In genomic region chr20:43187476-43188233, GRCh38 we compare ENCODE assay signal across 8 cellular contexts. TPM values are rescaled to one million over a fixed set of nuclear protein-coding genes. Genes with fewer than 3 reads are reported as not detected.
A peak's percentile ranks its signal among the peaks of the same experiment; 100 is the strongest.
DNase-seq lines count a peak whose midpoint lies in the region; ATAC-seq and TF ChIP-seq lines count a peak whose summit lies in the region.

No MANE protein-coding gene starts in this region.

- TF ChIP-seq CTCF in parathyroid adenoma (IDR thresholded peaks at IDR 0.05) = peak; percentile 97

- intact Hi-C loops in head of caudate nucleus (cut with DNase I) = loop anchor here (10.0 kb wide), 1 partner anchor 993 kb away; no protein-coding TSS in a partner anchor

- H3K9me3 Mint-ChIP-seq in activated naive CD8-positive, alpha-beta T cell treated with anti-CD3 and anti-CD28 coated beads for 36 hours = no peaks in the 10 kb centered on the region
- no peaks in the 10 kb centered on the region for H3K9me3 Mint-ChIP-seq in stimulated activated memory B cell treated with anti-CD40 and anti-IgM and Interleukin-4, amounts not matched to agents 10 μg/mL and 1 μg/mL and 100 μg/mL, for 72 hours

- no peak for ATAC-seq in HG03097 (IDR thresholded peaks at IDR 0.05; ENCODE audit: low FRiP score, unreplicated experiment)
- no peak for ATAC-seq in stimulated activated memory B cell treated with anti-CD40 and anti-IgM and Interleukin-4, amounts not matched to agents 10 μg/mL and 1 μg/mL and 100 μg/mL, for 72 hours

- peaks cover 29% of the 10 kb centered on the region for H3K79me2 ChIP-seq in parathyroid adenoma

- H3K4me2 ChIP-seq in parathyroid adenoma (ENCODE audit: low read length) = no peak overlapping the region

- no peak overlapping the region for H3K4me3 ChIP-seq in SJSA1
- H3K4me3 ChIP-seq in parathyroid adenoma (ENCODE audit: low read depth, low read length) = no peak overlapping the region

- H3K9ac ChIP-seq in ES-I3 (ENCODE audit: low read depth, low read length) = peak overlapping the region; percentile 7; the same call in 1 of the 2 replicates
- no peak overlapping the region for H3K9ac ChIP-seq in parathyroid adenoma

- H3K36me3 Mint-ChIP-seq in activated naive CD8-positive, alpha-beta T cell treated with anti-CD3 and anti-CD28 coated beads for 36 hours = no peaks in the 10 kb centered on the region
- no peaks in the 10 kb centered on the region for H3K36me3 Mint-ChIP-seq in stimulated activated memory B cell treated with anti-CD40 and anti-IgM and Interleukin-4, amounts not matched to agents 10 μg/mL and 1 μg/mL and 100 μg/mL, for 72 hours

- H3K4me1 ChIP-seq in ES-I3 (ENCODE audit: insufficient read depth, low read length) (0 out of 2 replicates have a peak, but pooled peaks cover 4% of the 10 kb centered on the region), SJSA1 (replicated peaks) (no peaks in the 10 kb centered on the region), parathyroid adenoma (peaks cover 5% of the 10 kb centered on the region)

- H3K4me3 Mint-ChIP-seq in activated naive CD8-positive, alpha-beta T cell treated with anti-CD3 and anti-CD28 coated beads for 36 hours = no peak overlapping the region
- H3K4me3 Mint-ChIP-seq in stimulated activated memory B cell treated with anti-CD40 and anti-IgM and Interleukin-4, amounts not matched to agents 10 μg/mL and 1 μg/mL and 100 μg/mL, for 72 hours = no peak overlapping the region

- H3K27ac ChIP-seq in SJSA1 = no peak overlapping the region
- peak overlapping the region; percentile 57 for H3K27ac ChIP-seq in parathyroid adenoma

- DNase-seq in KG1 (lab: John Stamatoyannopoulos, UW) (peak; percentile 27), SJSA1 (ENCODE audit: low read depth in 1 of 2, low spot score in 2 of 2) (peak; percentile 18 to 59), head of caudate nucleus (peak; percentile 44 to 94 (median 88))
- peak; percentile 61 for DNase-seq in activated naive CD8-positive, alpha-beta T cell treated with anti-CD3 and anti-CD28 coated beads for 36 hours

- peak overlapping the region; percentile 83 for H2AFZ ChIP-seq in parathyroid adenoma

- H3K9me3 ChIP-seq in ES-I3 (ENCODE audit: control insufficient read depth, insufficient read depth, low read length) = no peaks in the 10 kb centered on the region
- no peaks in the 10 kb centered on the region for H3K9me3 ChIP-seq in SJSA1 (replicated peaks)
- H3K9me3 ChIP-seq in parathyroid adenoma (ENCODE audit: control insufficient read depth, low read length) = no peaks in the 10 kb centered on the region

- no peak overlapping the region for H3K27ac Mint-ChIP-seq in activated naive CD8-positive, alpha-beta T cell treated with anti-CD3 and anti-CD28 coated beads for 36 hours
- no peak overlapping the region for H3K27ac Mint-ChIP-seq in stimulated activated memory B cell treated with anti-CD40 and anti-IgM and Interleukin-4, amounts not matched to agents 10 μg/mL and 1 μg/mL and 100 μg/mL, for 72 hours

- peaks cover 7% of the 10 kb centered on the region for H3K4me1 Mint-ChIP-seq in activated naive CD8-positive, alpha-beta T cell treated with anti-CD3 and anti-CD28 coated beads for 36 hours
- H3K4me1 Mint-ChIP-seq in stimulated activated memory B cell treated with anti-CD40 and anti-IgM and Interleukin-4, amounts not matched to agents 10 μg/mL and 1 μg/mL and 100 μg/mL, for 72 hours = no peaks in the 10 kb centered on the region

- H3K27me3 ChIP-seq in SJSA1 (replicated peaks) (peaks cover 49% of the 10 kb centered on the region), parathyroid adenoma (ENCODE audit: control insufficient read depth, insufficient read depth, low read length) (no peaks in the 10 kb centered on the region)

- peaks cover 59% of the 10 kb centered on the region for H3K27me3 Mint-ChIP-seq in activated naive CD8-positive, alpha-beta T cell treated with anti-CD3 and anti-CD28 coated beads for 36 hours
- peaks cover 75% of the 10 kb centered on the region for H3K27me3 Mint-ChIP-seq in stimulated activated memory B cell treated with anti-CD40 and anti-IgM and Interleukin-4, amounts not matched to agents 10 μg/mL and 1 μg/mL and 100 μg/mL, for 72 hours

- H3K36me3 ChIP-seq in ES-I3 (ENCODE audit: insufficient read depth, low read length) = no peaks in the 10 kb centered on the region
- H3K36me3 ChIP-seq in SJSA1 = no peaks in the 10 kb centered on the region
- no peaks in the 10 kb centered on the region for H3K36me3 ChIP-seq in parathyroid adenoma (ENCODE audit: control insufficient read depth, insufficient read depth, low read length)

RNA-seq across cellular contexts. Expression of gene PTPRT, which starts 2.1 kb away (rescaled TPM):
- not detected in 2 replicates for total RNA-seq in SJSA1 (2014; rRNA removed; shearing (Covaris generic))
- not detected for total RNA-seq in activated naive CD8-positive, alpha-beta T cell treated with anti-CD3 and anti-CD28 coated beads for 36 hours

Comparison
In these comparisons a context has a peak if more than half of its experiments do, and no peak if none do; other contexts are left out.
1. DNase-seq: peak in every context shown above with its lines; median percentile 88 in head of caudate nucleus; 61 in activated naive CD8-positive, alpha-beta T cell treated with anti-CD3 and anti-CD28 coated beads for 36 hours; 38 in SJSA1; 27 in KG1.